In the genomic region with DNA sequence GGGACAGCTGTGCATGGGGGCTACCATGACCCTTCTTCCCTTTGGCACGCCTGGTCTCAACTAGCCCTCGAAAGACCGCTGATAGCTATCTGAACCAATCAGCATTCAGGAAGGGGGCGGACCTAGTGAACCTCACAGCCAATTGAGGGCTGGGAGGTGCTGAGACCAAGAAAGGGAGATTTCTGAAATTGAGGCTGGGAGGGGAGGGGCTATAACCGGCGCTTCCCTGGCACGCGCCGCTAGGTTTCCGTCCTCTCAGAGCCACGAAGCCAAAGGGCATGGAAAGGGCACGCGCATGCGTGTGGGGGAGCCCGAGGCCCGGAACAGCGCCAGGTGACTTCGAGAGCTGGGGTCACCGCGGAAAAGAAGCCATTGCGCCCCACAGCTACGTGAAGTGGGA, we compare ENCODE assay signal across 25 cellular contexts. TPM values are rescaled to one million over a fixed set of nuclear protein-coding genes. Genes with fewer than 3 reads are reported as not detected.
A peak's percentile ranks its signal among the peaks of the same experiment; 100 is the strongest.
DNase-seq lines count a peak whose midpoint lies in the region; ATAC-seq and TF ChIP-seq lines count a peak whose summit lies in the region.
"Had no signal": no experiment of that assay in that cellular context is flagged by ENCODE, and none has a peak within 500 bp of the region (broad histone marks: within the 10 kb centered on the region; RNA-seq: fewer than 3 reads in every experiment).

No MANE protein-coding gene starts in this region.

- no peak overlapping the region for H3K9ac ChIP-seq in endodermal cell (ENCODE audit: extremely low read depth, low read length, poor library complexity, severe bottlenecking)

- WGBS in endodermal cell (ENCODE audit: insufficient coverage in 1 of 2, insufficient read length in 1 of 2), 2 experiments, result 94 to 99% methylated on average over 16 to 22 of the region's 22 CpGs
- 84 to 87% methylated on average over 22 of the region's 22 CpGs for WGBS in heart right ventricle, 2 donors

- no peak overlapping the region for H3K4me2 ChIP-seq in osteoblast (ENCODE audit: insufficient read depth, low read length)

- intact Hi-C loops in heart right ventricle (cut with DNase I), result no loop called here

- H3K4me1 ChIP-seq in endodermal cell (ENCODE audit: control insufficient read depth, insufficient read depth, low read length) (no peaks in the 10 kb centered on the region), osteoblast (ENCODE audit: insufficient read depth, low read length) (peaks cover 9% of the 10 kb centered on the region), heart right ventricle (peaks cover 0 to 16% (median 7%) of the 10 kb centered on the region in 9 donors)

- H3K27me3 Mint-ChIP-seq in endodermal cell (ENCODE audit: insufficient read depth), result peaks cover 6% of the 10 kb centered on the region

- peak; percentile 30 for DNase-seq in ELF-1 (ENCODE audit: low read depth, low spot score)
- peak; percentile 64 for DNase-seq in endodermal cell
- DNase-seq in osteoblast (ENCODE audit: insufficient read length, low spot score, missing footprints), result peak; percentile 82
- DNase-seq in NCI-H146 treated with DMSO at 0.1 percent for 48 hours (lab: John Stamatoyannopoulos, UW; ENCODE audit: unreplicated experiment), result no peak
- no peak for DNase-seq in heart right ventricle
- DNase-seq in NCI-H345 (lab: John Stamatoyannopoulos, UW), result no peak
- DNase-seq: AML-193; C1 segment of cervical spinal cord; Calu3; CD8-positive, alpha-beta memory T cell; DMS153; GDM1; Kasumi-1; NCI-H1417; NCI-H187 treated with DMSO at 0.1 percent for 48 hours; NCI-H2107; NK-92 treated with Interleukin-12 subunit alpha and Interleukin-12 subunit beta, amount 100 ng/mL, for 24 hours; SIG-M5 had no signal

- H3K9me3 ChIP-seq in endodermal cell (ENCODE audit: control insufficient read depth, low read length) (no peaks in the 10 kb centered on the region), osteoblast (ENCODE audit: low read depth, low read length) (no peaks in the 10 kb centered on the region), heart right ventricle (no peaks in the 10 kb centered on the region)

- H3K9me3 Mint-ChIP-seq in endodermal cell, result no peaks in the 10 kb centered on the region
- H3K9me3 Mint-ChIP-seq: CD8-positive, alpha-beta memory T cell; IgD-negative memory B cell had no signal

- H3K27me3 ChIP-seq in endodermal cell (ENCODE audit: control insufficient read depth, insufficient read depth, low read length, poor library complexity, severe bottlenecking) (no peaks in the 10 kb centered on the region), osteoblast (ENCODE audit: insufficient read depth, low read length) (peaks cover 4% of the 10 kb centered on the region), heart right ventricle (peaks cover 0 to 9% (median 5%) of the 10 kb centered on the region in 7 donors)

- TF ChIP-seq CTCF in endodermal cell (conservative IDR thresholded peaks at IDR 0.05) (no peak), osteoblast (IDR thresholded peaks at IDR 0.05; ENCODE audit: extremely low read depth, low read depth, low read length) (no peak), heart right ventricle (IDR thresholded peaks at IDR 0.05) (no peak)

- H4K20me1 ChIP-seq in osteoblast (ENCODE audit: insufficient read depth, low read length), result no peaks in the 10 kb centered on the region

- H3K4me3 ChIP-seq in endodermal cell (ENCODE audit: low read length) (no peak overlapping the region), osteoblast (ENCODE audit: insufficient read depth, low read length) (no peak overlapping the region), heart right ventricle (no peak overlapping the region)

- no peaks in the 10 kb centered on the region for H3K79me2 ChIP-seq in osteoblast (ENCODE audit: insufficient read depth, low read length)

- H3K36me3 Mint-ChIP-seq in endodermal cell (ENCODE audit: low read depth), result no peaks in the 10 kb centered on the region

- H3K36me3 ChIP-seq in endodermal cell (ENCODE audit: control insufficient read depth, insufficient read depth, low read length) (no peaks in the 10 kb centered on the region), osteoblast (ENCODE audit: insufficient read depth, low read length) (no peaks in the 10 kb centered on the region), heart right ventricle (no peaks in the 10 kb centered on the region)

- H3K27ac Mint-ChIP-seq in endodermal cell, result no peak overlapping the region
- H3K27ac Mint-ChIP-seq: IgD-negative memory B cell had no signal

- H3K4me1 Mint-ChIP-seq in endodermal cell, result peaks cover 8% of the 10 kb centered on the region

- no peak overlapping the region for H2AFZ ChIP-seq in osteoblast (ENCODE audit: low read length)

- ATAC-seq in HG02798 (IDR thresholded peaks at IDR 0.05; ENCODE audit: poor library complexity, unreplicated experiment) (peak; percentile 34), heart right ventricle (no peak)
- ATAC-seq: Panc1, SK-N-SH treated with all-trans-retinoic acid at 6 μM for 48 hours had no signal

- no peak overlapping the region for H3K4me3 Mint-ChIP-seq in endodermal cell
- H3K4me3 Mint-ChIP-seq: IgD-negative memory B cell had no signal

- H3K27ac ChIP-seq in endodermal cell (ENCODE audit: low read depth, low read length) (no peak overlapping the region), osteoblast (ENCODE audit: low read depth, low read length) (no peak overlapping the region), heart right ventricle (no peak overlapping the region)

RNA-seq across cellular contexts. Expression of gene PAFAH1B3, which starts 4.2 kb away (rescaled TPM):
- total RNA-seq in endodermal cell (10 to 100 TPM; 63.0 to 70.2 TPM), osteoblast (18.3 and 23.2 TPM in 2 replicates), heart right ventricle (1 to 10 TPM; 1.2 to 5.9 (median 2.6) TPM)
- polyA plus RNA-seq in endodermal cell (2013, experiment 1 of 2), result 105 TPM
- polyA plus RNA-seq in endodermal cell (2013, experiment 2 of 2), result 98.0 TPM
- polyA plus RNA-seq in heart right ventricle, result 10 to 100 TPM in 1 of 2 donors, 1 to 10 TPM in 1; 5.0 to 10.4 TPM

RNA-seq across cellular contexts. Expression of gene PRR19, which starts 4.7 kb away (rescaled TPM):
- total RNA-seq in endodermal cell (1 to 10 TPM; 1.4 to 2.7 TPM), osteoblast (0.36 and 0.59 TPM in 2 replicates), heart right ventricle (under 1 TPM in 4 of 10 donors, not detected in 6; 0.16 to 0.21 (median 0.19) TPM)
- 1.9 TPM for polyA plus RNA-seq in endodermal cell (2013, experiment 1 of 2)
- 2.4 TPM for polyA plus RNA-seq in endodermal cell (2013, experiment 2 of 2)
- polyA plus RNA-seq in heart right ventricle, result under 1 TPM in 1 of 2 donors, not detected in 1; 0.16 TPM

RNA-seq across cellular contexts. Expression of gene TMEM145, which starts 6.5 kb away (rescaled TPM):
- under 1 TPM; 0.38 to 0.42 TPM for total RNA-seq in endodermal cell
- polyA plus RNA-seq in endodermal cell (2013, experiment 1 of 2), result 4.4 TPM
- polyA plus RNA-seq in endodermal cell (2013, experiment 2 of 2), result 2.2 TPM
- total RNA-seq in osteoblast, result not detected in 2 replicates
- 1 to 10 TPM in 1 of 10 donors, under 1 TPM in 4, not detected in 5; 0.15 to 1.0 (median 0.49) TPM for total RNA-seq in heart right ventricle
- 1 to 10 TPM in 1 of 2 donors, under 1 TPM in 1; 0.32 to 1.0 TPM for polyA plus RNA-seq in heart right ventricle
- total RNA-seq: A172, MCF 10A had no signal
- polyA plus RNA-seq: AG04450; CD8-positive, alpha-beta memory T cell; IgD-negative memory B cell had no signal

RNA-seq across cellular contexts. Expression of gene MEGF8, which starts 18.8 kb away (rescaled TPM):
- total RNA-seq in endodermal cell (10 to 100 TPM; 48.0 to 51.4 TPM), osteoblast (23.9 and 30.0 TPM in 2 replicates), heart right ventricle (10 to 100 TPM; 33.4 to 44.6 (median 40.4) TPM)
- 26.6 TPM for polyA plus RNA-seq in endodermal cell (2013, experiment 1 of 2)
- polyA plus RNA-seq in endodermal cell (2013, experiment 2 of 2), result 28.6 TPM
- 10 to 100 TPM; 10.2 to 16.3 TPM for polyA plus RNA-seq in heart right ventricle

RNA-seq across cellular contexts. Expression of gene CIC, which starts 37.6 kb away (rescaled TPM):
- total RNA-seq in endodermal cell (10 to 100 TPM; 48.6 to 57.6 TPM), osteoblast (33.6 and 39.1 TPM in 2 replicates), heart right ventricle (10 to 100 TPM; 27.9 to 42.0 (median 32.0) TPM)
- polyA plus RNA-seq in endodermal cell (2013, experiment 1 of 2), result 55.5 TPM
- 51.2 TPM for polyA plus RNA-seq in endodermal cell (2013, experiment 2 of 2)
- 10 to 100 TPM; 17.6 to 39.8 TPM for polyA plus RNA-seq in heart right ventricle

Comparison
In these comparisons a context has a peak if more than half of its experiments do, and no peak if none do; other contexts are left out.
1. DNase-seq: peak in ELF-1 (single experiment), endodermal cell (single experiment) and osteoblast (single experiment); none in NCI-H146 treated with DMSO at 0.1 percent for 48 hours (single experiment), heart right ventricle (0 of 2) and NCI-H345 (single experiment).